In the genomic region with DNA sequence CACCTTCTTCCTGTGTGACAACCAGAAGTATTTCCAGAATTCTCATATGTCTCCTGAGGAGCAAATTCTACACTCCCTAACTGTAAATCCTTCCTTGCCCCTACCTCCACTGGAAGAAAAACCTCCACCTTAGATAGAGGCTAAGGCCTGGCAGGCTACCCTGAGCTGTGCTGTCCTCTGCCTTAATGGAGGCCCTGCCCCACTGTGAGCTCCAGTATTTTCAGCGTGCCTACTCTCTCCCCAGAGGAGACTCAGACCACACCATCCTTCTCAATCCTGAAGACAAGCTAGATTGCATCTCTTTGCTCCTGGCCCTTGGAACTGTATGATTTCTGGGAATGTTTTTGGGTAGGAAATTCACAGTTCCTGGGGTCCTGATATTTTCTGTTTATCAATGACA, we compare ENCODE assay signal across 35 cellular contexts.
"Had no signal": no experiment of that assay in that cellular context is flagged by ENCODE, and none has a peak within 500 bp of the region (broad histone marks: within the 10 kb centered on the region; RNA-seq: fewer than 3 reads in every experiment).

No MANE protein-coding gene starts in this region.

- H3K9me3 Mint-ChIP-seq: activated naive CD4-positive, alpha-beta T cell treated with anti-CD3 and anti-CD28 coated beads for 36 hours; activated naive CD4-positive, alpha-beta T cell treated with anti-CD3 and anti-CD28 coated beads, Interleukin-2, amount 10 ng/mL, durations not matched to agents 7 days and 5 days; activated naive CD4-positive, alpha-beta T cell treated with anti-CD3 and anti-CD28 coated beads, Interleukin-2, amount 50 U/mL, for 24 hours; activated naive CD4-positive, alpha-beta T cell treated with anti-CD3 and anti-CD28 coated beads, Interleukin-2, amount 50 U/mL, for 72 hours; activated naive CD8-positive, alpha-beta T cell treated with anti-CD3 and anti-CD28 coated beads for 36 hours; activated naive CD8-positive, alpha-beta T cell treated with anti-CD3 and anti-CD28 coated beads, Interleukin-2, amount 10 ng/mL, durations not matched to agents 7 days and 5 days; activated naive CD8-positive, alpha-beta T cell treated with anti-CD3 and anti-CD28 coated beads, Interleukin-2, amount 50 U/mL, for 24 hours; activated T-cell treated with anti-CD3 and anti-CD28 coated beads, Interleukin-2, amount 50 U/mL, for 24 hours; activated T-cell treated with anti-CD3 and anti-CD28 coated beads, Interleukin-2, amount 50 U/mL, for 4 hours; activated T-cell treated with anti-CD3 and anti-CD28 coated beads, Interleukin-2, amount 50 U/mL, for 72 hours; activated T-helper 1 cell treated with anti-CD3 and anti-CD28 coated beads, Interleukin-12 subunit alpha, Interleukin-12 subunit beta, Interleukin-2, Interleukin-4 antibody, amounts not matched to agents 30 ng/mL and 10 ng/mL and 1 ng/mL, durations not matched to agents 14 hours and 24 hours and 36 hours; activated T-helper 17 cell treated with anti-CD3 and anti-CD28 coated beads, Interleukin-2, amount 50 U/mL, for 72 hours; activated T-helper 2 cell treated with anti-CD3 and anti-CD28 coated beads, Interferon-gamma antibody, Interleukin-2, Interleukin-4, amounts not matched to agents 10 μg/mL and 5 μg/mL and 100 μg/mL, durations not matched to agents 14 hours and 24 hours and 36 hours; brain; central memory CD8-positive, alpha-beta T cell had no signal

- H3K4me1 Mint-ChIP-seq: activated naive CD4-positive, alpha-beta T cell treated with anti-CD3 and anti-CD28 coated beads, Interleukin-2, amount 10 ng/mL, durations not matched to agents 7 days and 5 days; activated naive CD4-positive, alpha-beta T cell treated with anti-CD3 and anti-CD28 coated beads, Interleukin-2, amount 50 U/mL, for 24 hours; activated naive CD8-positive, alpha-beta T cell treated with anti-CD3 and anti-CD28 coated beads for 36 hours; activated naive CD8-positive, alpha-beta T cell treated with anti-CD3 and anti-CD28 coated beads, Interleukin-2, amount 10 ng/mL, durations not matched to agents 7 days and 5 days; activated naive CD8-positive, alpha-beta T cell treated with anti-CD3 and anti-CD28 coated beads, Interleukin-2, amount 50 U/mL, for 24 hours; activated T-helper 17 cell treated with anti-CD3 and anti-CD28 coated beads, Interleukin-2, amount 50 U/mL, for 72 hours; central memory CD8-positive, alpha-beta T cell had no signal

- H3K27ac Mint-ChIP-seq: activated naive CD4-positive, alpha-beta T cell treated with anti-CD3 and anti-CD28 coated beads for 36 hours; activated naive CD4-positive, alpha-beta T cell treated with anti-CD3 and anti-CD28 coated beads, Interleukin-2, amount 10 ng/mL, durations not matched to agents 7 days and 5 days; activated naive CD4-positive, alpha-beta T cell treated with anti-CD3 and anti-CD28 coated beads, Interleukin-2, amount 50 U/mL, for 24 hours; activated naive CD8-positive, alpha-beta T cell; activated naive CD8-positive, alpha-beta T cell treated with anti-CD3 and anti-CD28 coated beads for 36 hours; activated naive CD8-positive, alpha-beta T cell treated with anti-CD3 and anti-CD28 coated beads, Interleukin-2, amount 10 ng/mL, durations not matched to agents 7 days and 5 days; activated naive CD8-positive, alpha-beta T cell treated with anti-CD3 and anti-CD28 coated beads, Interleukin-2, amount 50 U/mL, for 24 hours; activated T-cell treated with anti-CD3 and anti-CD28 coated beads, Interleukin-2, amount 50 U/mL, for 24 hours; activated T-cell treated with anti-CD3 and anti-CD28 coated beads, Interleukin-2, amount 50 U/mL, for 72 hours; activated T-helper 1 cell treated with anti-CD3 and anti-CD28 coated beads, Interleukin-12 subunit alpha, Interleukin-12 subunit beta, Interleukin-2, Interleukin-4 antibody, amounts not matched to agents 30 ng/mL and 10 ng/mL and 1 ng/mL, durations not matched to agents 14 hours and 24 hours and 36 hours; activated T-helper 17 cell treated with anti-CD3 and anti-CD28 coated beads, Interleukin-2, amount 50 U/mL, for 72 hours; activated T-helper 2 cell treated with anti-CD3 and anti-CD28 coated beads, Interferon-gamma antibody, Interleukin-2, Interleukin-4, amounts not matched to agents 10 μg/mL and 5 μg/mL and 100 μg/mL, durations not matched to agents 14 hours and 24 hours and 36 hours; brain had no signal

- H3K4me3 Mint-ChIP-seq: activated naive CD4-positive, alpha-beta T cell treated with anti-CD3 and anti-CD28 coated beads for 36 hours; activated naive CD4-positive, alpha-beta T cell treated with anti-CD3 and anti-CD28 coated beads, Interleukin-2, amount 10 ng/mL, durations not matched to agents 7 days and 5 days; activated naive CD4-positive, alpha-beta T cell treated with anti-CD3 and anti-CD28 coated beads, Interleukin-2, amount 50 U/mL, for 24 hours; activated naive CD8-positive, alpha-beta T cell; activated naive CD8-positive, alpha-beta T cell treated with anti-CD3 and anti-CD28 coated beads for 36 hours; activated naive CD8-positive, alpha-beta T cell treated with anti-CD3 and anti-CD28 coated beads, Interleukin-2, amount 10 ng/mL, durations not matched to agents 7 days and 5 days; activated naive CD8-positive, alpha-beta T cell treated with anti-CD3 and anti-CD28 coated beads, Interleukin-2, amount 50 U/mL, for 24 hours; activated T-cell treated with anti-CD3 and anti-CD28 coated beads, Interleukin-2, amount 50 U/mL, for 24 hours; activated T-cell treated with anti-CD3 and anti-CD28 coated beads, Interleukin-2, amount 50 U/mL, for 4 hours; activated T-cell treated with anti-CD3 and anti-CD28 coated beads, Interleukin-2, amount 50 U/mL, for 72 hours; activated T-helper 1 cell treated with anti-CD3 and anti-CD28 coated beads, Interleukin-12 subunit alpha, Interleukin-12 subunit beta, Interleukin-2, Interleukin-4 antibody, amounts not matched to agents 30 ng/mL and 10 ng/mL and 1 ng/mL, durations not matched to agents 14 hours and 24 hours and 36 hours; activated T-helper 17 cell treated with anti-CD3 and anti-CD28 coated beads, Interleukin-2, amount 50 U/mL, for 72 hours; brain; central memory CD8-positive, alpha-beta T cell had no signal

- H3K27me3 Mint-ChIP-seq: activated naive CD8-positive, alpha-beta T cell treated with anti-CD3 and anti-CD28 coated beads, Interleukin-2, amount 50 U/mL, for 24 hours had no signal

- H3K36me3 Mint-ChIP-seq: activated naive CD4-positive, alpha-beta T cell treated with anti-CD3 and anti-CD28 coated beads, Interleukin-2, amount 10 ng/mL, durations not matched to agents 7 days and 5 days; activated naive CD4-positive, alpha-beta T cell treated with anti-CD3 and anti-CD28 coated beads, Interleukin-2, amount 50 U/mL, for 24 hours; activated naive CD4-positive, alpha-beta T cell treated with anti-CD3 and anti-CD28 coated beads, Interleukin-2, amount 50 U/mL, for 72 hours; activated naive CD8-positive, alpha-beta T cell; activated naive CD8-positive, alpha-beta T cell treated with anti-CD3 and anti-CD28 coated beads for 36 hours; activated naive CD8-positive, alpha-beta T cell treated with anti-CD3 and anti-CD28 coated beads, Interleukin-2, amount 10 ng/mL, durations not matched to agents 7 days and 5 days; brain had no signal

- DNase-seq: activated effector memory CD4-positive, alpha-beta T cell treated with anti-CD3 and anti-CD28 coated beads, Interleukin-2, amount 50 U/mL, for 16 hours; activated effector memory CD4-positive, alpha-beta T cell treated with Interleukin-2 at 50 U/mL for 16 hours; activated gamma-delta T cell; activated gamma-delta T cell treated with Interleukin-2 at 50 U/mL for 16 hours; activated naive CD4-positive, alpha-beta T cell; activated naive CD4-positive, alpha-beta T cell treated with anti-CD3 and anti-CD28 coated beads for 36 hours; activated naive CD4-positive, alpha-beta T cell treated with anti-CD3 and anti-CD28 coated beads, Interleukin-2, amount 10 ng/mL, durations not matched to agents 7 days and 5 days; activated naive CD4-positive, alpha-beta T cell treated with anti-CD3 and anti-CD28 coated beads, Interleukin-2, amount 50 U/mL, for 16 hours; activated naive CD4-positive, alpha-beta T cell treated with Interleukin-2 at 50 U/mL for 16 hours; activated naive CD8-positive, alpha-beta T cell treated with anti-CD3 and anti-CD28 coated beads for 36 hours; activated naive CD8-positive, alpha-beta T cell treated with anti-CD3 and anti-CD28 coated beads, Interleukin-2, amount 10 ng/mL, durations not matched to agents 7 days and 5 days; activated naive CD8-positive, alpha-beta T cell treated with anti-CD3 and anti-CD28 coated beads, Interleukin-2, amount 50 U/mL, for 24 hours; activated T-cell treated with anti-CD3 and anti-CD28 coated beads, Interleukin-2, amount 50 U/mL, for 1 hour; activated T-cell treated with anti-CD3 and anti-CD28 coated beads, Interleukin-2, amount 50 U/mL, for 24 hours; activated T-cell treated with anti-CD3 and anti-CD28 coated beads, Interleukin-2, amount 50 U/mL, for 4 hours; activated T-cell treated with anti-CD3 and anti-CD28 coated beads, Interleukin-2, amount 50 U/mL, for 48 hours; activated T-cell treated with anti-CD3 and anti-CD28 coated beads, Interleukin-2, amount 50 U/mL, for 72 hours; adrenal gland; amniotic stem cell; amygdala; anterior cingulate cortex; aorta; body of pancreas; brain microvascular endothelial cell; caudate nucleus; central memory CD4-positive, alpha-beta T cell; cerebellar nuclear complex had no signal

- ATAC-seq: activated naive CD4-positive, alpha-beta T cell treated with anti-CD3 and anti-CD28 coated beads, Interleukin-2, amount 50 U/mL, for 72 hours; activated naive CD8-positive, alpha-beta T cell treated with anti-CD3 and anti-CD28 coated beads, Interleukin-2, amount 50 U/mL, for 24 hours; activated T-cell treated with anti-CD3 and anti-CD28 coated beads, Interleukin-2, amount 50 U/mL, for 4 hours; activated T-cell treated with anti-CD3 and anti-CD28 coated beads, Interleukin-2, amount 50 U/mL, for 72 hours; activated T-helper 17 cell treated with anti-CD3 and anti-CD28 coated beads, Interleukin-2, amount 50 U/mL, for 72 hours; body of pancreas had no signal
